In genomic region chr9:8660383-8660782, GRCh38 we compare ENCODE assay signal across 13 cellular contexts.
DNase-seq lines count a peak whose midpoint lies in the region; ATAC-seq and TF ChIP-seq lines count a peak whose summit lies in the region.
"Had no signal": no experiment of that assay in that cellular context is flagged by ENCODE, and none has a peak within 500 bp of the region (broad histone marks: within the 10 kb centered on the region; RNA-seq: fewer than 3 reads in every experiment).

No MANE protein-coding gene starts in this region.

- CTCF ChIA-PET in MCF 10A (lab: Yijun Ruan, JAX) (no interaction called here), mammary epithelial cell (lab: Charles Lee; ENCODE audit: low non-redundant PET) (no interaction called here)

- no peak overlapping the region for H3K4me3 Mint-ChIP-seq in MCF 10A (ENCODE audit: unreplicated experiment)
- H3K4me3 Mint-ChIP-seq: HFFc6 had no signal

- no peak overlapping the region for H3K9ac ChIP-seq in mammary epithelial cell (ENCODE audit: insufficient read depth, low read length)
- H3K9ac ChIP-seq: SK-N-SH had no signal

- no peaks in the 10 kb centered on the region for H3K27me3 ChIP-seq in mammary epithelial cell (ENCODE audit: insufficient read depth, low read length)
- H3K27me3 ChIP-seq in uterus: no peaks in the 10 kb centered on the region
- H3K27me3 ChIP-seq: foreskin keratinocyte had no signal

- no peaks in the 10 kb centered on the region for H4K20me1 ChIP-seq in mammary epithelial cell (ENCODE audit: insufficient read depth, low read length)

- H3K36me3 ChIP-seq in mammary epithelial cell (ENCODE audit: insufficient read depth, low read length) (no peaks in the 10 kb centered on the region), uterus (no peaks in the 10 kb centered on the region)

- dilution Hi-C loops in mammary epithelial cell (cut with HindIII; ENCODE audit: low sequenced_read_pairs): no loop called here

- TF ChIP-seq POLR2A in uterus (IDR thresholded peaks at IDR 0.05): no peak

- no peak for ATAC-seq in GM21786 (IDR thresholded peaks at IDR 0.05; ENCODE audit: unreplicated experiment)
- ATAC-seq: foreskin keratinocyte, GM12878 had no signal

- in situ Hi-C loops in mammary epithelial cell (cut with MboI; ENCODE audit: low sequenced_read_pairs in 2 of 2): no loop called here
- in situ Hi-C loops in astrocyte of the cerebellum (cut with HindIII; ENCODE audit: low sequenced_read_pairs): no loop called here

- TF ChIP-seq CTCF in MCF 10A (IDR thresholded peaks at IDR 0.05; ENCODE audit: unreplicated experiment) (no peak), mammary epithelial cell (conservative IDR thresholded peaks at IDR 0.05 in 1 of 2, IDR thresholded peaks at IDR 0.05 in 1 of 2; ENCODE audit: extremely low read depth in 1 of 2, insufficient read depth in 1 of 2, low read depth in 1 of 2, low read length in 2 of 2) (no peak), astrocyte of the cerebellum (IDR thresholded peaks at IDR 0.05; ENCODE audit: low read depth, low read length, missing control alignments) (no peak), uterus (IDR thresholded peaks at IDR 0.05) (no peak)

- no peaks in the 10 kb centered on the region for H3K4me1 Mint-ChIP-seq in MCF 10A (ENCODE audit: insufficient read depth, unreplicated experiment)

- POLR2A ChIA-PET in MCF 10A (lab: Yijun Ruan, JAX): no interaction called here

- H3K79me2 ChIP-seq in mammary epithelial cell (ENCODE audit: insufficient read depth, low read length): no peaks in the 10 kb centered on the region

- H3K4me3 ChIP-seq in mammary epithelial cell (replicated peaks in 1 of 3; ENCODE audit: insufficient read depth in 1 of 3, low read depth in 2 of 3, low read length in 3 of 3) (no peak overlapping the region), astrocyte of the cerebellum (ENCODE audit: low read depth, low read length) (no peak overlapping the region), uterus (no peak overlapping the region)
- H3K4me3 ChIP-seq: GM12878 had no signal

- intact Hi-C loops in MCF 10A (cut with micrococcal nuclease): no loop called here
- intact Hi-C loops in mammary epithelial cell (cut with micrococcal nuclease): no loop called here
- intact Hi-C loops in uterus (cut with DNase I; ENCODE audit: low total_unique reads): no loop called here

- peak; percentile 24 for DNase-seq in MCF 10A (ENCODE audit: unreplicated experiment)
- DNase-seq in mammary epithelial cell: no peak
- peak; percentile 89 for DNase-seq in astrocyte of the cerebellum (ENCODE audit: low read depth)
- DNase-seq in left kidney (ENCODE audit: low read depth, low spot score): peak; percentile 64
- peak; percentile 18 to 54 for DNase-seq in uterus
- DNase-seq in GM19238 (ENCODE audit: insufficient read length, low spot score): no peak
- no peak for DNase-seq in activated T-cell treated with anti-CD3 and anti-CD28 coated beads, Interleukin-2, amount 50 U/mL, for 1 hour
- DNase-seq: activated effector memory CD4-positive, alpha-beta T cell treated with anti-CD3 and anti-CD28 coated beads, Interleukin-2, amount 50 U/mL, for 16 hours; foreskin keratinocyte; HFFc6; SK-N-SH had no signal

- BruUV-seq in MCF 10A (replicated peaks; lab: Mats Ljungman, UMichigan): no TSS peak
- BruUV-seq in mammary epithelial cell (replicated peaks; lab: Mats Ljungman, UMichigan): no TSS peak

- H3K27ac Mint-ChIP-seq in MCF 10A (ENCODE audit: low read depth, unreplicated experiment): no peak overlapping the region
- H3K27ac Mint-ChIP-seq: HFFc6 had no signal

- no peaks in the 10 kb centered on the region for H3K27me3 Mint-ChIP-seq in MCF 10A (ENCODE audit: insufficient read depth, unreplicated experiment)

- H3K9me3 ChIP-seq in mammary epithelial cell (replicated peaks; ENCODE audit: insufficient read depth, low read length) (peaks cover 7% of the 10 kb centered on the region), uterus (no peaks in the 10 kb centered on the region)
- H3K9me3 ChIP-seq: SK-N-SH had no signal

- no peak overlapping the region for H3K4me2 ChIP-seq in mammary epithelial cell (ENCODE audit: insufficient read depth, low read depth, low read length)
- H3K4me2 ChIP-seq: SK-N-SH had no signal

- H3K27ac ChIP-seq in mammary epithelial cell (ENCODE audit: insufficient read depth, low read depth, low read length) (no peak overlapping the region), uterus (no peak overlapping the region)
- H3K27ac ChIP-seq: foreskin keratinocyte had no signal

- no peaks in the 10 kb centered on the region for H3K36me3 Mint-ChIP-seq in MCF 10A (ENCODE audit: insufficient read depth, unreplicated experiment)

- H3K9me3 Mint-ChIP-seq in MCF 10A (ENCODE audit: unreplicated experiment): no peaks in the 10 kb centered on the region

- H2AFZ ChIP-seq in mammary epithelial cell (ENCODE audit: low read depth, low read length): no peak overlapping the region

- H3K4me1 ChIP-seq in mammary epithelial cell (ENCODE audit: insufficient read depth, low read length) (no peaks in the 10 kb centered on the region), uterus (no peaks in the 10 kb centered on the region)
- H3K4me1 ChIP-seq: foreskin keratinocyte had no signal

Comparison
In these comparisons a context has a peak if more than half of its experiments do, and no peak if none do; other contexts are left out.
1. DNase-seq: peak in MCF 10A (single experiment), astrocyte of the cerebellum (single experiment), left kidney (single experiment) and uterus (2 of 2); none in mammary epithelial cell (single experiment), GM19238 (single experiment) and activated T-cell treated with anti-CD3 and anti-CD28 coated beads, Interleukin-2, amount 50 U/mL, for 1 hour (single experiment).